21 cellular contexts compared by ENCODE assay signal in genomic region chr16:83833921-83834320, GRCh38.
"Had no signal": no experiment of that assay in that cellular context is flagged by ENCODE, and none has a peak within 500 bp of the region (broad histone marks: within the 10 kb centered on the region; RNA-seq: fewer than 3 reads in every experiment).

No MANE protein-coding gene starts in this region.

- H3K27ac ChIP-seq: coronary artery, dorsolateral prefrontal cortex, esophagus muscularis mucosa, foreskin keratinocyte, gastroesophageal sphincter, heart left ventricle, hepatocyte, left lung, lower lobe of right lung had no signal

- H3K79me2 ChIP-seq: hepatocyte had no signal

- H3K9me3 ChIP-seq: esophagus muscularis mucosa, gastroesophageal sphincter, heart left ventricle, left lung, lower lobe of right lung had no signal

- H3K4me3 ChIP-seq: coronary artery, dorsolateral prefrontal cortex, esophagus muscularis mucosa, gastroesophageal sphincter, heart left ventricle, hepatocyte, left lung, lower lobe of right lung had no signal

- H3K36me3 ChIP-seq: esophagus muscularis mucosa, gastroesophageal sphincter, heart left ventricle, left lung, lower lobe of right lung had no signal

- H3K4me2 ChIP-seq: hepatocyte had no signal

- ATAC-seq: foreskin keratinocyte, gastroesophageal sphincter, heart left ventricle, left cardiac atrium, left lung, left ventricle myocardium superior, lower lobe of right lung had no signal

- FAIRE-seq: colon, endothelial cell of umbilical vein, frontal cortex, islet of Langerhans, keratinocyte had no signal

- DNase-seq: dermis blood vessel endothelial cell; dorsolateral prefrontal cortex; effector CD4-positive, alpha-beta T cell; effector memory CD4-positive, alpha-beta T cell; foreskin keratinocyte; heart left ventricle; left cardiac atrium; left lung; left ventricle myocardium superior; lower lobe of right lung; mesendoderm; midbrain had no signal

- H3K27me3 ChIP-seq: dorsolateral prefrontal cortex, esophagus muscularis mucosa, gastroesophageal sphincter, hepatocyte, left lung had no signal

- H2AFZ ChIP-seq: hepatocyte had no signal
